In the genomic region with DNA sequence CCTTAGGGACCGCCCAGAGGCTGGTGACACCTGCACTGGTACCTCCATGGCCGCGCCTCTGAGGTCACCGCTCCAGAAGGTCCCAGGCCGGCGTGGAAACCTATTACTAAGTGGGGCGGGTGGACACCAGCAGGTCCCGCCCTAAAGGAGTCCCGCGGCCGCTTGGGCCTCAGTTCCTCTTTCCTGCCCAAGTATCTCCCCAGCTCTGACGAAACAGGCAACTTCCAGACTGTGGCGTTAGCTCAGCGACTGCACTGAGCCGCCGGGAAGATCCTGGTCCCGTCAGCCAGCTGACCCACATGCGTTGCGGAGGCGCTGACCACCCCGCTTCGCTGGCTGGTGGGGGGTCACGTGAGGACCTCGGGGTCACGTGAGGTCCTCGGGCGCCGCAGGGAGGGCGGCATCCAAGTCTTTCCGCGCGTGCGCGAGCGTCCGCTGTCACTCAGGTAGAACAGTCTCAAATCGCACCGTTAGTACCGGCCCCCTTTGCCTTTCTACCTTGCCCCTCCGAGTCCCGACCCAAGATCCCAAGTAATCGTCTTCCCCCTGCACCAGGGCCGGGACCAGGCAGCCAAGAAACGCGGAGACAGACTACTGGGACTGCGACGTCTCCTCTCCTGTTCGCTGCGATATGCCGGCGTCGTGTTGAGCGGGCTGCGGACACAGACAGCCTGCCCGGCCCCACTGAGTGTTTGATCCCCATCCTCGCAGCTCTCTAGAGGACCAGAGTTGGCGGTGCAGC, we compare ENCODE assay signal across 8 cellular contexts.
DNase-seq lines count a peak whose midpoint lies in the region; ATAC-seq and TF ChIP-seq lines count a peak whose summit lies in the region.

No MANE protein-coding gene starts in this region.

- H3K27ac Mint-ChIP-seq in T-helper 2 cell treated with Interferon-gamma antibody and Interleukin-4, amounts not matched to agents 5 μg/mL and 100 μg/mL, for 36 hours = peak overlapping the region; percentile 93

- H3K4me3 Mint-ChIP-seq in T-helper 2 cell treated with Interferon-gamma antibody and Interleukin-4, amounts not matched to agents 5 μg/mL and 100 μg/mL, for 36 hours = peak overlapping the region; percentile 92

- ATAC-seq in HG02623 (IDR thresholded peaks at IDR 0.05; ENCODE audit: unreplicated experiment) = peak; percentile 82

- H3K4me3 ChIP-seq in astrocyte of the cerebellum (ENCODE audit: low read depth, low read length) = peak overlapping the region; percentile 62
- H3K4me3 ChIP-seq in iPS-11a (ENCODE audit: low read depth, low read length) = peak overlapping the region; percentile 58
- H3K4me3 ChIP-seq in skin epidermis = peak overlapping the region; percentile 38 to 59 (median 52)

- TF ChIP-seq CTCF in GM10266 (IDR thresholded peaks at IDR 0.05; ENCODE audit: control insufficient read depth, insufficient read depth, low read depth, missing control alignments) = no peak
- no peak for TF ChIP-seq CTCF in astrocyte of the cerebellum (IDR thresholded peaks at IDR 0.05; ENCODE audit: low read depth, low read length, missing control alignments)

- peaks cover 13% of the 10 kb centered on the region for H3K4me1 Mint-ChIP-seq in T-helper 2 cell treated with Interferon-gamma antibody and Interleukin-4, amounts not matched to agents 5 μg/mL and 100 μg/mL, for 36 hours (ENCODE audit: low read depth)

- in situ Hi-C loops in astrocyte of the cerebellum (cut with HindIII; ENCODE audit: low sequenced_read_pairs) = no loop called here

- no peaks in the 10 kb centered on the region for H3K27me3 Mint-ChIP-seq in T-helper 2 cell treated with Interferon-gamma antibody and Interleukin-4, amounts not matched to agents 5 μg/mL and 100 μg/mL, for 36 hours (ENCODE audit: low read depth)

- H3K27ac ChIP-seq in skin epidermis = peak overlapping the region in 20 of 21 experiments; percentile 4 to 90 (median 78)

- H3K36me3 Mint-ChIP-seq in T-helper 2 cell treated with Interferon-gamma antibody and Interleukin-4, amounts not matched to agents 5 μg/mL and 100 μg/mL, for 36 hours (ENCODE audit: low read depth) = peaks cover 3% of the 10 kb centered on the region

- H3K9me3 Mint-ChIP-seq in T-helper 2 cell treated with Interferon-gamma antibody and Interleukin-4, amounts not matched to agents 5 μg/mL and 100 μg/mL, for 36 hours = peaks cover 13% of the 10 kb centered on the region

- DNase-seq in GM10266 (ENCODE audit: extremely low spot score) (peak; percentile 83), NCI-H128 (lab: John Stamatoyannopoulos, UW; ENCODE audit: unreplicated experiment) (peak; percentile 76), astrocyte of the cerebellum (ENCODE audit: low read depth) (peak; percentile 34), T1000 (lab: John Stamatoyannopoulos, UW) (no peak)
- peak; percentile 88 for DNase-seq in T-helper 2 cell treated with Interferon-gamma antibody and Interleukin-4, amounts not matched to agents 5 μg/mL and 100 μg/mL, for 36 hours (ENCODE audit: low spot score)
